In the genomic region with DNA sequence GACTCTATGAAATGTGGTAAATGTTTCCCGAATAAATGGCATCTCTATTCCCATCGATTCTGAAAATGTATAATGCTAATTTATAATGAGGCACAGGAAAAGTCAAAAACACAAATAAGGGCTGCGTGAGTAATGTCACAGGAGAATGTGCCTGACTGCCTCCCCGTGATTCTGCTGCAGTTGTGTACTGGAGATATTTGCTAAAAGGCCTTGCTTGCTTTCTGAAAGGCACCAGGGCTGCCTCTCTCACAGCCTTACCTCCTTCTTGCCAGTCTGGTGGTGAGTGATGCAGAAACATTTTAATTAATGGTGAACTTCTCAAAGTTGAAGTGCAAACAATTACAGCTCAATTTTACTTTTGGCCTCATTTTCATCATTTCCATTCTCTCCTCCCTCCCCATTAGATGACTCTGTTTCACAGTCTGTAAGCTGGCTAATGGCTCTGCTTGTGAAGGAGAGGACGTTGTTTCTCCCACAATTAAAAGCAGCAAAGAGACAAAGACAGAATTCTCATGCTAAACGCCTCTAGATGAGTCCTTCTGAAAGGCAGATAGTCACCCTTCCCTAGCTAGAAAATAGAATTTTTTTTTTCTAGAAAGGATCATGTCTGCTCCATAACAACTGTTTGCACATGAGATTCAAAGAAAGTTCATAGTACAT, we compare ENCODE assay signal across 1 cellular context.
TF ChIP-seq lines count a peak whose summit lies in the region.

No MANE protein-coding gene starts in this region.

TF ChIP-seq in SK-N-SH treated with all-trans-retinoic acid at 6 μM for 48 hours, 23 proteins besides CTCF, POLR2A, EP300 and RAD21 (continued from another document):
- TF ChIP-seq, protein P1, sequence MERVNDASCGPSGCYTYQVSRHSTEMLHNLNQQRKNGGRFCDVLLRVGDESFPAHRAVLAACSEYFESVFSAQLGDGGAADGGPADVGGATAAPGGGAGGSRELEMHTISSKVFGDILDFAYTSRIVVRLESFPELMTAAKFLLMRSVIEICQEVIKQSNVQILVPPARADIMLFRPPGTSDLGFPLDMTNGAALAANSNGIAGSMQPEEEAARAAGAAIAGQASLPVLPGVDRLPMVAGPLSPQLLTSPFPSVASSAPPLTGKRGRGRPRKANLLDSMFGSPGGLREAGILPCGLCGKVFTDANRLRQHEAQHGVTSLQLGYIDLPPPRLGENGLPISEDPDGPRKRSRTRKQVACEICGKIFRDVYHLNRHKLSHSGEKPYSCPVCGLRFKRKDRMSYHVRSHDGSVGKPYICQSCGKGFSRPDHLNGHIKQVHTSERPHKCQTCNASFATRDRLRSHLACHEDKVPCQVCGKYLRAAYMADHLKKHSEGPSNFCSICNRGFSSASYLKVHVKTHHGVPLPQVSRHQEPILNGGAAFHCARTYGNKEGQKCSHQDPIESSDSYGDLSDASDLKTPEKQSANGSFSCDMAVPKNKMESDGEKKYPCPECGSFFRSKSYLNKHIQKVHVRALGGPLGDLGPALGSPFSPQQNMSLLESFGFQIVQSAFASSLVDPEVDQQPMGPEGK (CRISPR knock-in tag; IDR thresholded peaks at IDR 0.05; ENCODE audit: borderline replicate concordance), result no peak
- TF ChIP-seq BACH2 (CRISPR knock-in tag; IDR thresholded peaks at IDR 0.05; ENCODE audit: borderline replicate concordance), result no peak
- no peak for TF ChIP-seq ISL1 (CRISPR knock-in tag; IDR thresholded peaks at IDR 0.05)
